Comparison of ENCODE assay signal across 1 cellular context in the genomic region with DNA sequence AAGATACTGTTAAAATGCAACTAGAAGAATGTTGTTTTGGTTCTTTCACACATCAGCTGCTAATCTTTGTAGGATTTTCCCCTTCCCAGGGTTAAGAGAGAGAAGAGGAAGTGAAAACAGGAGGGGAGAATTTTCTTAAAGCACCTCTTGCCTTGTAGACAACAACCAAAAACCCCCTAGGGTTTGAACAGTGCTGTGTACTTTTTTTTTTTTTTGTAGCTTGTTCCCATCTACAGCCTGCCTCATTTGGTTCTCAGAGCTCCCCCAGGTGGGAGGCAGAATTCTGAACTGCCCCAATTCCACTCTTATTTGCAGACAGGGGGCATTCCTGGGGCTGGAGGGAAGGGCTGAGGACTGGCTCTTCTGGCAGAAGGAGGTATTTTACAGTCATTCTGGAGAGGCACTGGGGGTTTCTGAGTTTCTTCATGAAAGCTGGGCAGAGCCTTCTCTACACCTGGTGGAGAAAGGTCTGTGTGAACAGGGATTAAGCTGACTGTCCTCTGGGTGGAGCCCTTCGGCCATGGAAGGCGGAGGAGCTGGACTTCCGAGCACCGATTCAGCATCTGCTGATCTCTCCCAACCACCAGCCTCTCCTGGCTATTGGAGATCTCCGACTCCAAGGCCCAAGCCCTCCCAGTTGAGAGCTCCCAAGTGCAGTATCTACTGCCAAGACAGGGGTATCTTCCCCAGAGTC.
A peak's percentile ranks its signal among the peaks of the same experiment; 100 is the strongest.
TF ChIP-seq lines count a peak whose summit lies in the region.

No MANE protein-coding gene starts in this region.

TF ChIP-seq in HepG2, 621 proteins besides CTCF, POLR2A, EP300 and RAD21 (continued from another document and continues in another):
- TF ChIP-seq, protein P1, sequence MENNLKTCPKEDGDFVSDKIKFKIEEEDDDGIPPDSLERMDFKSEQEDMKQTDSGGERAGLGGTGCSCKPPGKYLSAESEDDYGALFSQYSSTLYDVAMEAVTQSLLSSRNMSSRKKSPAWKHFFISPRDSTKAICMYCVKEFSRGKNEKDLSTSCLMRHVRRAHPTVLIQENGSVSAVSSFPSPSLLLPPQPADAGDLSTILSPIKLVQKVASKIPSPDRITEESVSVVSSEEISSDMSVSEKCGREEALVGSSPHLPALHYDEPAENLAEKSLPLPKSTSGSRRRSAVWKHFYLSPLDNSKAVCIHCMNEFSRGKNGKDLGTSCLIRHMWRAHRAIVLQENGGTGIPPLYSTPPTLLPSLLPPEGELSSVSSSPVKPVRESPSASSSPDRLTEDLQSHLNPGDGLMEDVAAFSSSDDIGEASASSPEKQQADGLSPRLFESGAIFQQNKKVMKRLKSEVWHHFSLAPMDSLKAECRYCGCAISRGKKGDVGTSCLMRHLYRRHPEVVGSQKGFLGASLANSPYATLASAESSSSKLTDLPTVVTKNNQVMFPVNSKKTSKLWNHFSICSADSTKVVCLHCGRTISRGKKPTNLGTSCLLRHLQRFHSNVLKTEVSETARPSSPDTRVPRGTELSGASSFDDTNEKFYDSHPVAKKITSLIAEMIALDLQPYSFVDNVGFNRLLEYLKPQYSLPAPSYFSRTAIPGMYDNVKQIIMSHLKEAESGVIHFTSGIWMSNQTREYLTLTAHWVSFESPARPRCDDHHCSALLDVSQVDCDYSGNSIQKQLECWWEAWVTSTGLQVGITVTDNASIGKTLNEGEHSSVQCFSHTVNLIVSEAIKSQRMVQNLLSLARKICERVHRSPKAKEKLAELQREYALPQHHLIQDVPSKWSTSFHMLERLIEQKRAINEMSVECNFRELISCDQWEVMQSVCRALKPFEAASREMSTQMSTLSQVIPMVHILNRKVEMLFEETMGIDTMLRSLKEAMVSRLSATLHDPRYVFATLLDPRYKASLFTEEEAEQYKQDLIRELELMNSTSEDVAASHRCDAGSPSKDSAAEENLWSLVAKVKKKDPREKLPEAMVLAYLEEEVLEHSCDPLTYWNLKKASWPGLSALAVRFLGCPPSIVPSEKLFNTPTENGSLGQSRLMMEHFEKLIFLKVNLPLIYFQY (CRISPR knock-in tag; IDR thresholded peaks at IDR 0.05; ENCODE audit: borderline replicate concordance): no peak
- TF ChIP-seq RXRB (CRISPR knock-in tag; IDR thresholded peaks at IDR 0.05; ENCODE audit: borderline replicate concordance) (peak; percentile 49; the same call in 1 of the 2 replicates), YEATS2 (CRISPR knock-in tag; IDR thresholded peaks at IDR 0.05; ENCODE audit: borderline replicate concordance) (no peak; the same call in 1 of the 2 replicates), ZNF251 (CRISPR knock-in tag; IDR thresholded peaks at IDR 0.05) (no peak), PRMT3 (CRISPR knock-in tag; IDR thresholded peaks at IDR 0.05; ENCODE audit: borderline replicate concordance, low read depth) (no peak), SYNCRIP (IDR thresholded peaks at IDR 0.05; ENCODE audit: insufficient read depth, low read depth, low read length) (no peak), ZNF20 (CRISPR knock-in tag; IDR thresholded peaks at IDR 0.05) (no peak), ZNF788 (CRISPR knock-in tag; IDR thresholded peaks at IDR 0.05; ENCODE audit: borderline replicate concordance) (no peak), ZNF724P (CRISPR knock-in tag; IDR thresholded peaks at IDR 0.05; ENCODE audit: borderline replicate concordance) (no peak), GATAD2A (CRISPR knock-in tag; IDR thresholded peaks at IDR 0.05) (peak; percentile 35; the same call in 1 of the 2 replicates), FOSL2 (CRISPR knock-in tag; IDR thresholded peaks at IDR 0.05) (0 out of 2 replicates have a peak, but pooled peaks have one; percentile 20), ZFY (CRISPR knock-in tag; IDR thresholded peaks at IDR 0.05) (peak; percentile 33; the same call in 1 of the 2 replicates), REPIN1 (CRISPR knock-in tag; IDR thresholded peaks at IDR 0.05; ENCODE audit: borderline replicate concordance, low read depth) (no peak), NFE2 (CRISPR knock-in tag; IDR thresholded peaks at IDR 0.05) (no peak), HOXA7 (CRISPR knock-in tag; IDR thresholded peaks at IDR 0.05) (no peak), JUNB (CRISPR knock-in tag; IDR thresholded peaks at IDR 0.05; ENCODE audit: borderline replicate concordance) (no peak), TEAD3 (CRISPR knock-in tag; optimal IDR thresholded peaks at IDR 0.05; ENCODE audit: borderline replicate concordance) (peak; percentile 38), NFATC3 (CRISPR knock-in tag; IDR thresholded peaks at IDR 0.05) (no peak), THYN1 (CRISPR knock-in tag; IDR thresholded peaks at IDR 0.05; ENCODE audit: borderline replicate concordance, low read depth) (no peak), PTBP1 (IDR thresholded peaks at IDR 0.05; ENCODE audit: low read depth, low read length, poor library complexity, severe bottlenecking) (no peak), NFYB (CRISPR knock-in tag; IDR thresholded peaks at IDR 0.05) (0 out of 2 replicates have a peak, but pooled peaks have one; percentile 13), ZNF143 (CRISPR knock-in tag; IDR thresholded peaks at IDR 0.05) (no peak), MAFG (CRISPR knock-in tag; IDR thresholded peaks at IDR 0.05) (no peak), HNRNPK (IDR thresholded peaks at IDR 0.05; ENCODE audit: low read depth, low read length, poor library complexity, severe bottlenecking) (no peak), SP5 (CRISPR knock-in tag; IDR thresholded peaks at IDR 0.05; ENCODE audit: borderline replicate concordance, low read depth) (no peak), ZEB1 (IDR thresholded peaks at IDR 0.05; ENCODE audit: insufficient replicate concordance, low read depth) (no peak)
- TF ChIP-seq, protein P2, sequence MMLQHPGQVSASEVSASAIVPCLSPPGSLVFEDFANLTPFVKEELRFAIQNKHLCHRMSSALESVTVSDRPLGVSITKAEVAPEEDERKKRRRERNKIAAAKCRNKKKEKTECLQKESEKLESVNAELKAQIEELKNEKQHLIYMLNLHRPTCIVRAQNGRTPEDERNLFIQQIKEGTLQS (CRISPR knock-in tag; IDR thresholded peaks at IDR 0.05): 0 out of 2 replicates have a peak, but pooled peaks have one; percentile 19
- TF ChIP-seq, protein P3, sequence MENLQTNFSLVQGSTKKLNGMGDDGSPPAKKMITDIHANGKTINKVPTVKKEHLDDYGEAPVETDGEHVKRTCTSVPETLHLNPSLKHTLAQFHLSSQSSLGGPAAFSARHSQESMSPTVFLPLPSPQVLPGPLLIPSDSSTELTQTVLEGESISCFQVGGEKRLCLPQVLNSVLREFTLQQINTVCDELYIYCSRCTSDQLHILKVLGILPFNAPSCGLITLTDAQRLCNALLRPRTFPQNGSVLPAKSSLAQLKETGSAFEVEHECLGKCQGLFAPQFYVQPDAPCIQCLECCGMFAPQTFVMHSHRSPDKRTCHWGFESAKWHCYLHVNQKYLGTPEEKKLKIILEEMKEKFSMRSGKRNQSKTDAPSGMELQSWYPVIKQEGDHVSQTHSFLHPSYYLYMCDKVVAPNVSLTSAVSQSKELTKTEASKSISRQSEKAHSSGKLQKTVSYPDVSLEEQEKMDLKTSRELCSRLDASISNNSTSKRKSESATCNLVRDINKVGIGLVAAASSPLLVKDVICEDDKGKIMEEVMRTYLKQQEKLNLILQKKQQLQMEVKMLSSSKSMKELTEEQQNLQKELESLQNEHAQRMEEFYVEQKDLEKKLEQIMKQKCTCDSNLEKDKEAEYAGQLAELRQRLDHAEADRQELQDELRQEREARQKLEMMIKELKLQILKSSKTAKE (CRISPR knock-in tag; IDR thresholded peaks at IDR 0.05; ENCODE audit: borderline replicate concordance): no peak
- TF ChIP-seq, protein P4, sequence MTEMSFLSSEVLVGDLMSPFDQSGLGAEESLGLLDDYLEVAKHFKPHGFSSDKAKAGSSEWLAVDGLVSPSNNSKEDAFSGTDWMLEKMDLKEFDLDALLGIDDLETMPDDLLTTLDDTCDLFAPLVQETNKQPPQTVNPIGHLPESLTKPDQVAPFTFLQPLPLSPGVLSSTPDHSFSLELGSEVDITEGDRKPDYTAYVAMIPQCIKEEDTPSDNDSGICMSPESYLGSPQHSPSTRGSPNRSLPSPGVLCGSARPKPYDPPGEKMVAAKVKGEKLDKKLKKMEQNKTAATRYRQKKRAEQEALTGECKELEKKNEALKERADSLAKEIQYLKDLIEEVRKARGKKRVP (CRISPR knock-in tag; IDR thresholded peaks at IDR 0.05): no peak
- TF ChIP-seq, protein P5, sequence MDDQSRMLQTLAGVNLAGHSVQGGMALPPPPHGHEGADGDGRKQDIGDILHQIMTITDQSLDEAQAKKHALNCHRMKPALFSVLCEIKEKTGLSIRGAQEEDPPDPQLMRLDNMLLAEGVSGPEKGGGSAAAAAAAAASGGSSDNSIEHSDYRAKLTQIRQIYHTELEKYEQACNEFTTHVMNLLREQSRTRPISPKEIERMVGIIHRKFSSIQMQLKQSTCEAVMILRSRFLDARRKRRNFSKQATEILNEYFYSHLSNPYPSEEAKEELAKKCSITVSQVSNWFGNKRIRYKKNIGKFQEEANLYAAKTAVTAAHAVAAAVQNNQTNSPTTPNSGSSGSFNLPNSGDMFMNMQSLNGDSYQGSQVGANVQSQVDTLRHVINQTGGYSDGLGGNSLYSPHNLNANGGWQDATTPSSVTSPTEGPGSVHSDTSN (CRISPR knock-in tag; IDR thresholded peaks at IDR 0.05; ENCODE audit: borderline replicate concordance): no peak
- TF ChIP-seq, protein P6, sequence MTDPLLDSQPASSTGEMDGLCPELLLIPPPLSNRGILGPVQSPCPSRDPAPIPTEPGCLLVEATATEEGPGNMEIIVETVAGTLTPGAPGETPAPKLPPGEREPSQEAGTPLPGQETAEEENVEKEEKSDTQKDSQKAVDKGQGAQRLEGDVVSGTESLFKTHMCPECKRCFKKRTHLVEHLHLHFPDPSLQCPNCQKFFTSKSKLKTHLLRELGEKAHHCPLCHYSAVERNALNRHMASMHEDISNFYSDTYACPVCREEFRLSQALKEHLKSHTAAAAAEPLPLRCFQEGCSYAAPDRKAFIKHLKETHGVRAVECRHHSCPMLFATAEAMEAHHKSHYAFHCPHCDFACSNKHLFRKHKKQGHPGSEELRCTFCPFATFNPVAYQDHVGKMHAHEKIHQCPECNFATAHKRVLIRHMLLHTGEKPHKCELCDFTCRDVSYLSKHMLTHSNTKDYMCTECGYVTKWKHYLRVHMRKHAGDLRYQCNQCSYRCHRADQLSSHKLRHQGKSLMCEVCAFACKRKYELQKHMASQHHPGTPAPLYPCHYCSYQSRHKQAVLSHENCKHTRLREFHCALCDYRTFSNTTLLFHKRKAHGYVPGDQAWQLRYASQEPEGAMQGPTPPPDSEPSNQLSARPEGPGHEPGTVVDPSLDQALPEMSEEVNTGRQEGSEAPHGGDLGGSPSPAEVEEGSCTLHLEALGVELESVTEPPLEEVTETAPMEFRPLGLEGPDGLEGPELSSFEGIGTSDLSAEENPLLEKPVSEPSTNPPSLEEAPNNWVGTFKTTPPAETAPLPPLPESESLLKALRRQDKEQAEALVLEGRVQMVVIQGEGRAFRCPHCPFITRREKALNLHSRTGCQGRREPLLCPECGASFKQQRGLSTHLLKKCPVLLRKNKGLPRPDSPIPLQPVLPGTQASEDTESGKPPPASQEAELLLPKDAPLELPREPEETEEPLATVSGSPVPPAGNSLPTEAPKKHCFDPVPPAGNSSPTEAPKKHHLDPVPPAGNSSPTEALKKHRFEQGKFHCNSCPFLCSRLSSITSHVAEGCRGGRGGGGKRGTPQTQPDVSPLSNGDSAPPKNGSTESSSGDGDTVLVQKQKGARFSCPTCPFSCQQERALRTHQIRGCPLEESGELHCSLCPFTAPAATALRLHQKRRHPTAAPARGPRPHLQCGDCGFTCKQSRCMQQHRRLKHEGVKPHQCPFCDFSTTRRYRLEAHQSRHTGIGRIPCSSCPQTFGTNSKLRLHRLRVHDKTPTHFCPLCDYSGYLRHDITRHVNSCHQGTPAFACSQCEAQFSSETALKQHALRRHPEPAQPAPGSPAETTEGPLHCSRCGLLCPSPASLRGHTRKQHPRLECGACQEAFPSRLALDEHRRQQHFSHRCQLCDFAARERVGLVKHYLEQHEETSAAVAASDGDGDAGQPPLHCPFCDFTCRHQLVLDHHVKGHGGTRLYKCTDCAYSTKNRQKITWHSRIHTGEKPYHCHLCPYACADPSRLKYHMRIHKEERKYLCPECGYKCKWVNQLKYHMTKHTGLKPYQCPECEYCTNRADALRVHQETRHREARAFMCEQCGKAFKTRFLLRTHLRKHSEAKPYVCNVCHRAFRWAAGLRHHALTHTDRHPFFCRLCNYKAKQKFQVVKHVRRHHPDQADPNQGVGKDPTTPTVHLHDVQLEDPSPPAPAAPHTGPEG (CRISPR knock-in tag; IDR thresholded peaks at IDR 0.05): no peak
- TF ChIP-seq, protein P7, sequence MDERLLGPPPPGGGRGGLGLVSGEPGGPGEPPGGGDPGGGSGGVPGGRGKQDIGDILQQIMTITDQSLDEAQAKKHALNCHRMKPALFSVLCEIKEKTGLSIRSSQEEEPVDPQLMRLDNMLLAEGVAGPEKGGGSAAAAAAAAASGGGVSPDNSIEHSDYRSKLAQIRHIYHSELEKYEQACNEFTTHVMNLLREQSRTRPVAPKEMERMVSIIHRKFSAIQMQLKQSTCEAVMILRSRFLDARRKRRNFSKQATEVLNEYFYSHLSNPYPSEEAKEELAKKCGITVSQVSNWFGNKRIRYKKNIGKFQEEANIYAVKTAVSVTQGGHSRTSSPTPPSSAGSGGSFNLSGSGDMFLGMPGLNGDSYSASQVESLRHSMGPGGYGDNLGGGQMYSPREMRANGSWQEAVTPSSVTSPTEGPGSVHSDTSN (CRISPR knock-in tag; IDR thresholded peaks at IDR 0.05): no peak
- TF ChIP-seq, protein P8, sequence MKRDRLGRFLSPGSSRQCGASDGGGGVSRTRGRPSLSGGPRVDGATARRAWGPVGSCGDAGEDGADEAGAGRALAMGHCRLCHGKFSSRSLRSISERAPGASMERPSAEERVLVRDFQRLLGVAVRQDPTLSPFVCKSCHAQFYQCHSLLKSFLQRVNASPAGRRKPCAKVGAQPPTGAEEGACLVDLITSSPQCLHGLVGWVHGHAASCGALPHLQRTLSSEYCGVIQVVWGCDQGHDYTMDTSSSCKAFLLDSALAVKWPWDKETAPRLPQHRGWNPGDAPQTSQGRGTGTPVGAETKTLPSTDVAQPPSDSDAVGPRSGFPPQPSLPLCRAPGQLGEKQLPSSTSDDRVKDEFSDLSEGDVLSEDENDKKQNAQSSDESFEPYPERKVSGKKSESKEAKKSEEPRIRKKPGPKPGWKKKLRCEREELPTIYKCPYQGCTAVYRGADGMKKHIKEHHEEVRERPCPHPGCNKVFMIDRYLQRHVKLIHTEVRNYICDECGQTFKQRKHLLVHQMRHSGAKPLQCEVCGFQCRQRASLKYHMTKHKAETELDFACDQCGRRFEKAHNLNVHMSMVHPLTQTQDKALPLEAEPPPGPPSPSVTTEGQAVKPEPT (CRISPR knock-in tag; IDR thresholded peaks at IDR 0.05; ENCODE audit: low read depth): 0 out of 2 replicates have a peak, but pooled peaks have one; percentile 17
- TF ChIP-seq, protein P9, sequence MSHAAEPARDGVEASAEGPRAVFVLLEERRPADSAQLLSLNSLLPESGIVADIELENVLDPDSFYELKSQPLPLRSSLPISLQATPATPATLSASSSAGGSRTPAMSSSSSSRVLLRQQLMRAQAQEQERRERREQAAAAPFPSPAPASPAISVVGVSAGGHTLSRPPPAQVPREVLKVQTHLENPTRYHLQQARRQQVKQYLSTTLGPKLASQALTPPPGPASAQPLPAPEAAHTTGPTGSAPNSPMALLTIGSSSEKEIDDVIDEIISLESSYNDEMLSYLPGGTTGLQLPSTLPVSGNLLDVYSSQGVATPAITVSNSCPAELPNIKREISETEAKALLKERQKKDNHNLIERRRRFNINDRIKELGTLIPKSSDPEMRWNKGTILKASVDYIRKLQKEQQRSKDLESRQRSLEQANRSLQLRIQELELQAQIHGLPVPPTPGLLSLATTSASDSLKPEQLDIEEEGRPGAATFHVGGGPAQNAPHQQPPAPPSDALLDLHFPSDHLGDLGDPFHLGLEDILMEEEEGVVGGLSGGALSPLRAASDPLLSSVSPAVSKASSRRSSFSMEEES (CRISPR knock-in tag; IDR thresholded peaks at IDR 0.05): no peak
- TF ChIP-seq, protein P10, sequence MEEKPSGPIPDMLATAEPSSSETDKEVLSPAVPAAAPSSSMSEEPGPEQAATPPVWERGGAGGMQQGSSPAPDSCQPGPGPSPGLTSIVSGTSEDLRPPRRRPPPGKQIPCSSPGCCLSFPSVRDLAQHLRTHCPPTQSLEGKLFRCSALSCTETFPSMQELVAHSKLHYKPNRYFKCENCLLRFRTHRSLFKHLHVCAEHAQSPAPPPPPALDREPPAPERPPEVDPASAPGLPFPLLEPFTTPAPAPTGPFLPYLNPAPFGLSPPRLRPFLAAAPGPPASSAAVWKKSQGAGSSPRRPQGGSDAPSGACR (CRISPR knock-in tag; IDR thresholded peaks at IDR 0.05): no peak
